ENCODE assay signal across 27 cellular contexts in the genomic region with DNA sequence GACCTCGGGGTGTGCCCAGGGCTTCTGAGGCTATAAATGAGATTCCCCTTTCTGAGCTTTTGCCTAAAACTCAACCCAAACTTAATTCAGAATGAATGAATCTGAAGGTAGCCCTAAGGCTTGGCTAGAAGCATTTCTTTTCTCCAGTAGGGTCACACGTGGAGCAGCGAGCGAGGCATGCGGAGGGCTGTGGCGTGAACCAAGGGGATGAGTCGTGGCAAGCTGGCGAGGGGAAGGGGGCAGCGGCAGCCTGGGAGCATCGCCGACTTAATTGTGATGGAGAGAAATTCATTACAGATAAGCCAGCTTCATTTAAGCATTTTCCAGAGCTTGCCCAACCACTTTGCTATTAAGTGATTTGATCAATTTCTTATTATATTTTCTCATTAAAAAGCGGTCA.
A peak's percentile ranks its signal among the peaks of the same experiment; 100 is the strongest.
DNase-seq lines count a peak whose midpoint lies in the region; ATAC-seq, FAIRE-seq and TF ChIP-seq lines count a peak whose summit lies in the region.
"Had no signal": no experiment of that assay in that cellular context is flagged by ENCODE, and none has a peak within 500 bp of the region (broad histone marks: within the 10 kb centered on the region; RNA-seq: fewer than 3 reads in every experiment).

No MANE protein-coding gene starts in this region.

- H3K27me3 ChIP-seq in DND-41 (ENCODE audit: insufficient read depth, low read length, poor library complexity) (no peaks in the 10 kb centered on the region), MG63 (no peaks in the 10 kb centered on the region), GM12878 (replicated peaks in 1 of 2; ENCODE audit: control insufficient read depth in 2 of 2, insufficient read depth in 2 of 2, low read length in 1 of 2) (no peaks in the 10 kb centered on the region)
- H3K27me3 ChIP-seq: heart left ventricle, right atrium auricular region had no signal

- H3K9ac ChIP-seq in DND-41 (ENCODE audit: low read depth, low read length) (peak overlapping the region; percentile 48), GM12878 (ENCODE audit: control insufficient read depth, insufficient read depth, low read length) (no peak overlapping the region)
- H3K9ac ChIP-seq: parathyroid adenoma had no signal

- CTCF ChIA-PET in GM12878 (lab: Yijun Ruan, JAX), result interaction anchor here (1.0 to 1.5 kb wide), 3 partner anchors 12 to 87 kb away, joined by 3 to 5 read pairs (median 3); no protein-coding TSS in a partner anchor

- no peak overlapping the region for H2AFZ ChIP-seq in DND-41 (ENCODE audit: low read depth, low read length)
- H2AFZ ChIP-seq in GM12878 (ENCODE audit: control insufficient read depth, low read depth, low read length), result no peak overlapping the region
- H2AFZ ChIP-seq: parathyroid adenoma had no signal

- H3K36me3 ChIP-seq in DND-41 (ENCODE audit: insufficient read depth, low read length) (peaks cover 20% of the 10 kb centered on the region), MG63 (peaks cover 51% of the 10 kb centered on the region), GM12878 (ENCODE audit: control insufficient read depth in 2 of 2, insufficient read depth in 2 of 2, low read length in 1 of 2) (peaks cover 0 to 2% of the 10 kb centered on the region in 2 experiments)

- peak; percentile 40 for DNase-seq in DND-41
- DNase-seq in MG63, result peak; percentile 31
- DNase-seq in GM12878 (ENCODE audit: low read depth, low spot score), result no peak
- no peak for DNase-seq in UCSD-AML1 (lab: John Stamatoyannopoulos, UW; ENCODE audit: unreplicated experiment)
- DNase-seq in effector CD8-positive, alpha-beta T cell (lab: John Stamatoyannopoulos, UW), result no peak
- DNase-seq: activated CD4-positive, alpha-beta T cell treated with anti-CD3 and anti-CD28 coated beads, Interleukin-2, amount 10 ng/mL, durations not matched to agents 7 days and 5 days; activated gamma-delta T cell treated with Interleukin-2 at 50 U/mL for 16 hours; activated T-cell treated with anti-CD3 and anti-CD28 coated beads, Interleukin-2, amount 50 U/mL, for 24 hours; CD4-positive, alpha-beta T cell; effector CD4-positive, alpha-beta T cell; erythroblast; foreskin fibroblast; heart left ventricle; kidney glomerular epithelial cell; lower lobe of right lung; NCI-H1105 treated with DMSO at 0.1 percent for 48 hours; NCI-H2081 treated with DMSO at 0.1 percent for 48 hours; NCI-H774; nephron progenitor cell; stimulated activated CD4-positive, alpha-beta T cell treated with anti-CD3 and anti-CD28 coated beads, Interleukin-4, amount 100 ng/mL, for 1 hour; T-helper 9 cell had no signal

- POLR2A ChIA-PET in GM12878 (lab: Charles Lee), result no interaction called here

- TF ChIP-seq EP300 in GM12878 (IDR thresholded peaks at IDR 0.05; ENCODE audit: borderline replicate concordance in 1 of 2, control insufficient read depth in 1 of 2, low read depth in 2 of 2, low read length in 2 of 2), result no peak

- TF ChIP-seq RAD21 in GM12878 (IDR thresholded peaks at IDR 0.05; ENCODE audit: insufficient read depth, low read depth, low read length), result no peak

- WGBS in GM12878 (ENCODE audit: insufficient coverage, insufficient replicate concordance, low lambda C conversion rate, missing lambda C conversion rate), result 77% methylated on average over 12 of the region's 12 CpGs

- intact Hi-C loops in GM12878 (cut with micrococcal nuclease; ENCODE audit: unreplicated experiment), result no loop called here

- FAIRE-seq in GM12878 (lab: Jason Lieb, UNC), result no peak
- FAIRE-seq: H1, urothelium cell line had no signal

- ATAC-seq in DND-41 (ENCODE audit: insufficient read depth, low read depth), result no peak
- no peak for ATAC-seq in GM12878
- no peak for ATAC-seq in HG03139 (IDR thresholded peaks at IDR 0.05; ENCODE audit: unreplicated experiment)
- ATAC-seq: heart left ventricle, lower lobe of right lung had no signal

- TF ChIP-seq CTCF in DND-41 (IDR thresholded peaks at IDR 0.05; ENCODE audit: borderline replicate concordance, extremely low read depth, low read length, poor library complexity, severe bottlenecking) (no peak), GM12878 (IDR thresholded peaks at IDR 0.05 in 2 of 3, conservative IDR thresholded peaks at IDR 0.05 in 1 of 3; ENCODE audit: control insufficient read depth in 2 of 3, extremely low read depth in 1 of 3, insufficient read depth in 1 of 3, low read depth in 3 of 3, low read length in 3 of 3) (no peak)

- no peak for TF ChIP-seq POLR2A in GM12878 (IDR thresholded peaks at IDR 0.05; ENCODE audit: low read depth, low read length)

- H3K79me2 ChIP-seq in DND-41 (ENCODE audit: insufficient read depth, low read length) (no peaks in the 10 kb centered on the region), GM12878 (ENCODE audit: control insufficient read depth, insufficient read depth, low read length) (no peaks in the 10 kb centered on the region)
- H3K79me2 ChIP-seq: parathyroid adenoma had no signal

- H3K4me2 ChIP-seq in DND-41 (ENCODE audit: insufficient read depth, low read length) (peak overlapping the region; percentile 17; the same call in 1 of the 2 replicates), GM12878 (ENCODE audit: control insufficient read depth, insufficient read depth) (no peak overlapping the region)

- H3K4me3 ChIP-seq in DND-41 (ENCODE audit: low read depth in 1 of 2, low read length in 2 of 2), result no peak overlapping the region
- H3K4me3 ChIP-seq in MG63, result no peak overlapping the region
- no peak overlapping the region for H3K4me3 ChIP-seq in GM12878
- no peak overlapping the region for H3K4me3 ChIP-seq in skin epidermis
- H3K4me3 ChIP-seq: heart left ventricle, lower lobe of right lung, right atrium auricular region had no signal

- H3K4me1 ChIP-seq in DND-41 (ENCODE audit: insufficient read depth, low read length) (peaks cover 80% of the 10 kb centered on the region), GM12878 (ENCODE audit: control insufficient read depth, insufficient read depth, low read length) (peaks cover 11% of the 10 kb centered on the region)
- H3K4me1 ChIP-seq: parathyroid adenoma had no signal

- H3K27ac ChIP-seq in DND-41 (ENCODE audit: low read length) (peak overlapping the region; percentile 83), GM12878 (ENCODE audit: control insufficient read depth, insufficient read depth) (no peak overlapping the region), skin epidermis (peak overlapping the region in 11 of 21 experiments; percentile 23 to 93 (median 78))
- H3K27ac ChIP-seq: parathyroid adenoma had no signal

- H4K20me1 ChIP-seq in DND-41 (ENCODE audit: insufficient read depth, low read length), result no peaks in the 10 kb centered on the region
- H4K20me1 ChIP-seq in GM12878 (ENCODE audit: control insufficient read depth, insufficient read depth), result no peaks in the 10 kb centered on the region

- no TSS peak for BruUV-seq in GM12878 (replicated peaks; lab: Mats Ljungman, UMichigan)

- no peaks in the 10 kb centered on the region for H3K9me3 ChIP-seq in DND-41 (ENCODE audit: insufficient read depth, low read length, severe bottlenecking)
- H3K9me3 ChIP-seq in MG63, result no peaks in the 10 kb centered on the region; the same call in 1 of the 2 replicates
- peaks cover 2% of the 10 kb centered on the region; the same call in 1 of the 3 replicates for H3K9me3 ChIP-seq in GM12878 (replicated peaks; ENCODE audit: control insufficient read depth, insufficient read depth, low read length)

- in situ Hi-C loops in GM12878 (cut with MboI), result no loop called here

- SMC1A ChIA-PET in GM12878 (lab: Charles Lee; ENCODE audit: uncharacterized antibody, unreplicated experiment), result interaction anchor here (0.7 to 1.8 kb wide), 3 partner anchors 17 to 62 kb away, joined by 3 to 4 read pairs (median 3); no protein-coding TSS in a partner anchor

- RAD21 ChIA-PET in GM12878 (lab: Charles Lee; ENCODE audit: unreplicated experiment), result interaction anchor here (1.5 kb wide), 1 partner anchor 87 kb away, joined by 4 read pairs; no protein-coding TSS in a partner anchor

TF ChIP-seq in GM12878, 131 proteins besides CTCF, POLR2A, EP300 and RAD21:
- no peak for TF ChIP-seq CHD1 (IDR thresholded peaks at IDR 0.05; ENCODE audit: low read depth, low read length)
- no peak for TF ChIP-seq TARDBP (IDR thresholded peaks at IDR 0.05; ENCODE audit: borderline replicate concordance)
- TF ChIP-seq, protein P1, sequence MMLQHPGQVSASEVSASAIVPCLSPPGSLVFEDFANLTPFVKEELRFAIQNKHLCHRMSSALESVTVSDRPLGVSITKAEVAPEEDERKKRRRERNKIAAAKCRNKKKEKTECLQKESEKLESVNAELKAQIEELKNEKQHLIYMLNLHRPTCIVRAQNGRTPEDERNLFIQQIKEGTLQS (IDR thresholded peaks at IDR 0.05; ENCODE audit: borderline replicate concordance, extremely low read depth, low read depth, low read length), result no peak
- TF ChIP-seq LARP7 (IDR thresholded peaks at IDR 0.05), result no peak
- no peak for TF ChIP-seq BMI1 (IDR thresholded peaks at IDR 0.05; ENCODE audit: borderline replicate concordance)
- TF ChIP-seq WRNIP1 (IDR thresholded peaks at IDR 0.05; ENCODE audit: borderline replicate concordance, low read depth, low read length), result no peak
- TF ChIP-seq, protein P2, sequence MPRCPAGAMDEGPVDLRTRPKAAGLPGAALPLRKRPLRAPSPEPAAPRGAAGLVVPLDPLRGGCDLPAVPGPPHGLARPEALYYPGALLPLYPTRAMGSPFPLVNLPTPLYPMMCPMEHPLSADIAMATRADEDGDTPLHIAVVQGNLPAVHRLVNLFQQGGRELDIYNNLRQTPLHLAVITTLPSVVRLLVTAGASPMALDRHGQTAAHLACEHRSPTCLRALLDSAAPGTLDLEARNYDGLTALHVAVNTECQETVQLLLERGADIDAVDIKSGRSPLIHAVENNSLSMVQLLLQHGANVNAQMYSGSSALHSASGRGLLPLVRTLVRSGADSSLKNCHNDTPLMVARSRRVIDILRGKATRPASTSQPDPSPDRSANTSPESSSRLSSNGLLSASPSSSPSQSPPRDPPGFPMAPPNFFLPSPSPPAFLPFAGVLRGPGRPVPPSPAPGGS (IDR thresholded peaks at IDR 0.05; ENCODE audit: borderline replicate concordance, insufficient read depth, low read depth, low read length, poor library complexity, severe bottlenecking), result peak; percentile 55
- TF ChIP-seq, protein P3, sequence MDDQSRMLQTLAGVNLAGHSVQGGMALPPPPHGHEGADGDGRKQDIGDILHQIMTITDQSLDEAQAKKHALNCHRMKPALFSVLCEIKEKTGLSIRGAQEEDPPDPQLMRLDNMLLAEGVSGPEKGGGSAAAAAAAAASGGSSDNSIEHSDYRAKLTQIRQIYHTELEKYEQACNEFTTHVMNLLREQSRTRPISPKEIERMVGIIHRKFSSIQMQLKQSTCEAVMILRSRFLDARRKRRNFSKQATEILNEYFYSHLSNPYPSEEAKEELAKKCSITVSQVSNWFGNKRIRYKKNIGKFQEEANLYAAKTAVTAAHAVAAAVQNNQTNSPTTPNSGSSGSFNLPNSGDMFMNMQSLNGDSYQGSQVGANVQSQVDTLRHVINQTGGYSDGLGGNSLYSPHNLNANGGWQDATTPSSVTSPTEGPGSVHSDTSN (IDR thresholded peaks at IDR 0.05; ENCODE audit: insufficient replicate concordance, low read depth, low read length), result peak; percentile 24
- TF ChIP-seq SIX5 (IDR thresholded peaks at IDR 0.05; ENCODE audit: low read depth, low read length, severe bottlenecking), result no peak

Comparison
In these comparisons a context has a peak if more than half of its experiments do, and no peak if none do; other contexts are left out.
1. DNase-seq: peak in DND-41 (single experiment) and MG63 (single experiment); none in GM12878 (single experiment), UCSD-AML1 (single experiment) and effector CD8-positive, alpha-beta T cell (single experiment).